32 cellular contexts compared by ENCODE assay signal in the genomic region with DNA sequence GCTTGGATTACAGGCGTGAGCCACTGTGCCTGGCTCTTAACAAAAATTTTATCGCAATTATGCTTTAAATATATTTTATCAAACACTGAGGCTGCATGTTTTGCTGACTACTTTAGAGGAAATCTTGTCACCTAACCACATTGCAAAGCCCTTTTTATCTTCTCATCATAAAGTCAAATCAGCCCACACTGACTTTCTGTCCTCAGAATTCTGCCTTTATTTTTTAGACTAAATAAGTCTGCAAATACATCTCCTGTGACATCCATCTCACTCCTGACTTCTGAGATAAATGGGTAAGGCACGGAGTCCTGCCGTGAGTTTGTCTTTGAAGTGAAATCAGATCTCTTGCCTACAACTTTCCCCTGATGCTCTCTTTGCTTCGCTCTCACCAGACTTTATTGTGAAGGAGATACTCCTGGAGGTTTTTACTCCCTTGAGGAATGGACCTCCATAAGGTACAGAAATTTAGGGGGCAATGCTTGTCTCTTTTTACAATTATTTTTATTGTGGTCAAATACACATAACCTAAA. TPM values are rescaled to one million over a fixed set of nuclear protein-coding genes. Genes with fewer than 3 reads are reported as not detected.
"Had no signal": no experiment of that assay in that cellular context is flagged by ENCODE, and none has a peak within 500 bp of the region (broad histone marks: within the 10 kb centered on the region; RNA-seq: fewer than 3 reads in every experiment).

No MANE protein-coding gene starts in this region.

- H3K9me3 ChIP-seq: colonic mucosa, esophagus squamous epithelium, gastrocnemius medialis, heart right ventricle, lower lobe of right lung had no signal

- H3K4me1 ChIP-seq: colonic mucosa, esophagus squamous epithelium, gastrocnemius medialis, heart right ventricle, left lung, lower lobe of right lung had no signal

- H3K4me3 ChIP-seq: colonic mucosa, esophagus squamous epithelium, gastrocnemius medialis, heart right ventricle, left lung, lower lobe of right lung had no signal

- DNase-seq: colonic mucosa; cortex of kidney; effector CD8-positive, alpha-beta T cell; effector memory CD8-positive, alpha-beta T cell; endodermal cell; erythroblast; esophagus squamous epithelium; foreskin fibroblast; foreskin melanocyte; gastrocnemius medialis; glutamatergic neuron; head of caudate nucleus; heart right ventricle; hippocampal formation; left cardiac atrium; left lung; left ventricle myocardium superior; lower lobe of right lung; mesenchymal stem cell; midbrain; naive thymus-derived CD4-positive, alpha-beta T cell had no signal

- H3K4me3 Mint-ChIP-seq: dendritic cell treated with granulocyte-macrophage colony-stimulating factor and Interleukin-4, amounts not matched to agents 40 ng/mL and 50 ng/mL, for 4 days; effector memory CD8-positive, alpha-beta T cell; endodermal cell; naive thymus-derived CD4-positive, alpha-beta T cell had no signal

- H3K27me3 ChIP-seq: colonic mucosa, esophagus squamous epithelium, gastrocnemius medialis, heart right ventricle, left lung had no signal

- H3K36me3 ChIP-seq: colonic mucosa, esophagus squamous epithelium, gastrocnemius medialis, heart right ventricle, left lung, lower lobe of right lung had no signal

- H3K27ac Mint-ChIP-seq: dendritic cell treated with granulocyte-macrophage colony-stimulating factor and Interleukin-4, amounts not matched to agents 40 ng/mL and 50 ng/mL, for 4 days; effector memory CD8-positive, alpha-beta T cell; endodermal cell had no signal

- H3K27ac ChIP-seq: colonic mucosa, epithelial cell of prostate, esophagus squamous epithelium, gastrocnemius medialis, heart right ventricle, left lung, lower lobe of right lung had no signal

- H3K27me3 Mint-ChIP-seq: dendritic cell treated with granulocyte-macrophage colony-stimulating factor and Interleukin-4, amounts not matched to agents 40 ng/mL and 50 ng/mL, for 4 days had no signal

- H3K4me1 Mint-ChIP-seq: endodermal cell had no signal

- H3K9me3 Mint-ChIP-seq: dendritic cell treated with granulocyte-macrophage colony-stimulating factor and Interleukin-4, amounts not matched to agents 40 ng/mL and 50 ng/mL, for 4 days; effector memory CD8-positive, alpha-beta T cell had no signal

RNA-seq across cellular contexts. Expression of a gene that starts 23.5 kb away (rescaled TPM):
- total RNA-seq: colonic mucosa; dermis microvascular lymphatic vessel endothelial cell; endodermal cell; esophagus mucosa; esophagus squamous epithelium; gastrocnemius medialis; glomerular endothelial cell; heart right ventricle; kidney epithelial cell; left cardiac atrium; left lung; left ventricle myocardium superior; lower leg skin; lower lobe of right lung; lung microvascular endothelial cell; mononuclear cell; mucosa of gallbladder; naive thymus-derived CD4-positive, alpha-beta T cell had no signal
- polyA plus RNA-seq: heart right ventricle; keratinocyte; naive thymus-derived CD4-positive, alpha-beta T cell had no signal
